11 cellular contexts compared by ENCODE assay signal in the genomic region with DNA sequence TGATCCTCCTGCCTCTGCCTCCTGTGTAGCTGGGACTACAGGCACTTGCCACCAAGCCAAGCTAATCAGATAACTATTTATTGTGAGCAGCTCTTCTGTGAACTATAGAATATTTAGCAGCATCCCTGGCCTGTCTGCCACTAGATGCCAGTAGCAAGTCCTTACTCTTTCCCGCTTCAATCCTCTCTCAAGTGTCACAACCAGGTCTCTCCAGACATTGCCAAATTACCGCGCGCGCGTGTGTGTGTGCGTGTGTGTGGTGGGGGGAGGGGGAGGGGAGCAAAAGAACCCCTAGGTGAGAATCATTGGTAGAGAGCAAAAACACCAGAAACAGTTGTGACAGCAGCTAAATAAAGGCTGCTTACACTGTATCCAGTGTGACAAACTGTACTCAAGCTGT. TPM values are rescaled to one million over a fixed set of nuclear protein-coding genes. Genes with fewer than 3 reads are reported as not detected.
DNase-seq lines count a peak whose midpoint lies in the region; ATAC-seq, FAIRE-seq and TF ChIP-seq lines count a peak whose summit lies in the region.
"Had no signal": no experiment of that assay in that cellular context is flagged by ENCODE, and none has a peak within 500 bp of the region (broad histone marks: within the 10 kb centered on the region; RNA-seq: fewer than 3 reads in every experiment).

No MANE protein-coding gene starts in this region.

- H3K27me3 ChIP-seq in left ventricle myocardium inferior (ENCODE audit: low read depth) (no peaks in the 10 kb centered on the region), RWPE2 (ENCODE audit: insufficient read depth, poor library complexity, severe bottlenecking) (no peaks in the 10 kb centered on the region)

- no peak overlapping the region for H3K27ac ChIP-seq in left ventricle myocardium inferior (replicated peaks)
- peak overlapping the region; percentile 65 for H3K27ac ChIP-seq in RWPE2 (ENCODE audit: poor library complexity, severe bottlenecking)

- intact Hi-C loops in Right ventricle myocardium inferior (cut with DNase I), result loop anchor here (5.0 kb wide), 1 partner anchor 61 kb away; no protein-coding TSS in a partner anchor
- intact Hi-C loops in left ventricle myocardium inferior (cut with micrococcal nuclease), result no loop called here

- no peak for DNase-seq in Right ventricle myocardium inferior (ENCODE audit: missing footprints)
- DNase-seq in left ventricle myocardium inferior, result no peak
- no peak for DNase-seq in RWPE2 (ENCODE audit: low spot score)
- no peak for DNase-seq in fibroblast of villous mesenchyme (ENCODE audit: low read depth)
- no peak for DNase-seq in urothelium cell line (ENCODE audit: low spot score)
- DNase-seq in GOT3 (lab: John Stamatoyannopoulos, UW), result no peak
- DNase-seq in effector CD4-positive, alpha-beta T cell, result no peak
- DNase-seq: DMS153; NCI-H446; stimulated activated CD4-positive, alpha-beta T cell treated with anti-CD3 and anti-CD28 coated beads, Interleukin-12 subunit alpha, Interleukin-12 subunit beta, amount 100 ng/mL, for 4 hours had no signal

- peak; percentile 56 for FAIRE-seq in urothelium cell line (lab: Jason Lieb, UNC)

- peak; percentile 34 for ATAC-seq in Right ventricle myocardium inferior
- peak; percentile 9; the same call in 1 of the 3 replicates for ATAC-seq in RWPE2 (ENCODE audit: low read depth)
- ATAC-seq in GM19397 (IDR thresholded peaks at IDR 0.05; ENCODE audit: unreplicated experiment), result no peak

- peaks cover 59% of the 10 kb centered on the region for H3K4me1 ChIP-seq in left ventricle myocardium inferior
- H3K4me1 ChIP-seq in RWPE2 (ENCODE audit: insufficient read depth, poor library complexity, severe bottlenecking), result peaks cover 18% of the 10 kb centered on the region

- TF ChIP-seq CTCF in left ventricle myocardium inferior (IDR thresholded peaks at IDR 0.05; ENCODE audit: borderline replicate concordance) (no peak), RWPE2 (IDR thresholded peaks at IDR 0.05; ENCODE audit: poor library complexity, severe bottlenecking) (peak; percentile 48), fibroblast of villous mesenchyme (IDR thresholded peaks at IDR 0.05; ENCODE audit: insufficient read depth, low read depth, low read length) (peak; percentile 24)

- no peaks in the 10 kb centered on the region for H3K36me3 ChIP-seq in left ventricle myocardium inferior
- peaks cover 4% of the 10 kb centered on the region for H3K36me3 ChIP-seq in RWPE2 (ENCODE audit: low read depth)

- H3K9me3 ChIP-seq in left ventricle myocardium inferior (replicated peaks), result no peaks in the 10 kb centered on the region
- H3K9me3 ChIP-seq in RWPE2 (ENCODE audit: severe bottlenecking), result no peaks in the 10 kb centered on the region

- no peak overlapping the region for H3K4me3 ChIP-seq in left ventricle myocardium inferior
- H3K4me3 ChIP-seq in RWPE2 (ENCODE audit: severe bottlenecking), result no peak overlapping the region
- H3K4me3 ChIP-seq in fibroblast of villous mesenchyme (ENCODE audit: low read depth, low read length), result no peak overlapping the region

RNA-seq across cellular contexts. Expression of gene PPP2R5E, which starts 49.9 kb away (rescaled TPM):
- total RNA-seq in Right ventricle myocardium inferior (36.3 TPM), left ventricle myocardium inferior (34.5 TPM), fibroblast of villous mesenchyme (21.9 and 32.4 TPM in 2 replicates)
